12 cellular contexts compared by ENCODE assay signal in genomic region chr1:87336623-87337067, GRCh38.
DNase-seq lines count a peak whose midpoint lies in the region; FAIRE-seq and TF ChIP-seq lines count a peak whose summit lies in the region.
"Had no signal": no experiment of that assay in that cellular context is flagged by ENCODE, and none has a peak within 500 bp of the region (broad histone marks: within the 10 kb centered on the region; RNA-seq: fewer than 3 reads in every experiment).

No MANE protein-coding gene starts in this region.

- no peak overlapping the region for H2AFZ ChIP-seq in OCI-LY3 (ENCODE audit: low read depth, low read length)

- FAIRE-seq in D721Med (lab: Jason Lieb, UNC), result no peak
- FAIRE-seq: endothelial cell of umbilical vein had no signal

- H3K9ac ChIP-seq in OCI-LY3 (ENCODE audit: low read length) (peak overlapping the region; percentile 75; the same call in 1 of the 2 replicates), rectal smooth muscle tissue (ENCODE audit: low read length) (no peak overlapping the region)

- peak overlapping the region; percentile 94 for H3K4me2 ChIP-seq in OCI-LY3 (ENCODE audit: low read length)

- H3K27me3 ChIP-seq in OCI-LY3 (ENCODE audit: low read depth, low read length), result peaks cover 17% of the 10 kb centered on the region
- H3K27me3 ChIP-seq in rectal smooth muscle tissue (ENCODE audit: control insufficient read depth, insufficient read depth, low read length), result no peaks in the 10 kb centered on the region
- H3K27me3 ChIP-seq: neutrophil had no signal

- DNase-seq in fibroblast of pulmonary artery (ENCODE audit: low read depth) (no peak), T-helper 2 cell (no peak), D721Med (ENCODE audit: insufficient read length, low spot score) (no peak), NCI-H2227 (lab: John Stamatoyannopoulos, UW; ENCODE audit: unreplicated experiment) (no peak), LoVo (ENCODE audit: low spot score) (no peak)
- DNase-seq: NCI-H1436 treated with DMSO at 0.1 percent for 48 hours had no signal

- H3K9me3 ChIP-seq in OCI-LY3 (ENCODE audit: insufficient read depth, low read length), result no peaks in the 10 kb centered on the region
- H3K9me3 ChIP-seq: neutrophil had no signal

- H3K4me3 ChIP-seq in GM08714 (ENCODE audit: low read length) (peak overlapping the region; percentile 46), OCI-LY3 (ENCODE audit: low read length) (peak overlapping the region; percentile 85), fibroblast of pulmonary artery (replicated peaks; ENCODE audit: low read depth, low read length) (peak overlapping the region; percentile 5), rectal smooth muscle tissue (ENCODE audit: low read length) (peak overlapping the region; percentile 69)

- TF ChIP-seq CTCF in OCI-LY3 (IDR thresholded peaks at IDR 0.05; ENCODE audit: low read depth, low read length) (no peak), fibroblast of pulmonary artery (IDR thresholded peaks at IDR 0.05; ENCODE audit: low read length, missing control alignments) (no peak), D721Med (IDR thresholded peaks at IDR 0.05; ENCODE audit: insufficient read depth, missing control alignments) (no peak)

- no peaks in the 10 kb centered on the region for H3K79me2 ChIP-seq in OCI-LY3 (ENCODE audit: low read length)

- peaks cover 13% of the 10 kb centered on the region for H4K20me1 ChIP-seq in OCI-LY3 (ENCODE audit: insufficient read depth, low read length)

- H3K36me3 ChIP-seq in OCI-LY3 (replicated peaks; ENCODE audit: low read depth, low read length) (peaks cover 22% of the 10 kb centered on the region), rectal smooth muscle tissue (ENCODE audit: control insufficient read depth, insufficient read depth, low read length) (peaks cover 4% of the 10 kb centered on the region)

- H3K27ac ChIP-seq in OCI-LY3 (ENCODE audit: low read length) (no peak overlapping the region), rectal smooth muscle tissue (ENCODE audit: low read depth, low read length) (no peak overlapping the region)
- H3K27ac ChIP-seq: neutrophil, SK-N-MC had no signal

- H3K4me1 ChIP-seq in OCI-LY3 (ENCODE audit: low read length), result peaks cover 33% of the 10 kb centered on the region
- H3K4me1 ChIP-seq in rectal smooth muscle tissue (ENCODE audit: control insufficient read depth, insufficient read depth, low read length), result peaks cover 22% of the 10 kb centered on the region

Comparison
In these comparisons a context has a peak if more than half of its experiments do, and no peak if none do; other contexts are left out.
1. H3K4me3 ChIP-seq: peak in every context shown above with its lines; median percentile 85 in OCI-LY3; 69 in rectal smooth muscle tissue; 46 in GM08714; 5 in fibroblast of pulmonary artery.